Comparison of ENCODE assay signal across 8 cellular contexts in genomic region chr11:65095974-65096806, GRCh38. TPM values are rescaled to one million over a fixed set of nuclear protein-coding genes. Genes with fewer than 3 reads are reported as not detected.
DNase-seq lines count a peak whose midpoint lies in the region; ATAC-seq, FAIRE-seq and TF ChIP-seq lines count a peak whose summit lies in the region.

TSS of gene VPS51 (plus strand) at chr11:65096214. CDS start at chr11:65096251, 37 bp downstream.

- H3F3A ChIP-seq in smooth muscle cell (ENCODE audit: low read depth): no peaks in the 10 kb centered on the region

- peak within 1 kb of the TSS; percentile 99 for H3K27ac Mint-ChIP-seq in WTC11

- peak within 1 kb of the TSS; percentile 82 for H3K27ac ChIP-seq in A673 (ENCODE audit: low read depth, low read length, poor library complexity, severe bottlenecking)
- H3K27ac ChIP-seq in smooth muscle cell (ENCODE audit: low read depth): peak within 1 kb of the TSS; percentile 72

- peaks cover 3% of the 10 kb centered on the region for H3K36me3 ChIP-seq in A673 (ENCODE audit: insufficient read depth, low read length, poor library complexity, severe bottlenecking)
- H3K36me3 ChIP-seq in bronchial epithelial cell (ENCODE audit: control insufficient read depth, insufficient read depth, low read length): peaks cover 4% of the 10 kb centered on the region
- H3K36me3 ChIP-seq in smooth muscle cell (ENCODE audit: low read depth): no peaks in the 10 kb centered on the region

- no peaks in the 10 kb centered on the region for H3K27me3 Mint-ChIP-seq in WTC11 (ENCODE audit: low read depth)

- peaks cover 6% of the 10 kb centered on the region for H3K4me1 Mint-ChIP-seq in WTC11

- ATAC-seq in GM18868 (IDR thresholded peaks at IDR 0.05; ENCODE audit: unreplicated experiment) (peak; percentile 83), HG03108 (IDR thresholded peaks at IDR 0.05; ENCODE audit: unreplicated experiment) (peak; percentile 83), WTC11 (peak; percentile 98)

- H3K4me2 ChIP-seq in smooth muscle cell: peak within 1 kb of the TSS; percentile 97

- POLR2A ChIA-PET in A673 (lab: Charles Lee; ENCODE audit: low non-redundant PET) (no interaction called here), WTC11 (lab: Charles Lee) (interaction anchor here (0.6 to 1.6 kb wide), 6 partner anchors 15 to 912 kb away, joined by 3 to 9 read pairs (median 4); partner anchors contain the start of genes BATF2, FAU, MRPL49 and TM7SF2)

- H3K4me3 Mint-ChIP-seq in WTC11: peak within 1 kb of the TSS; percentile 90

- peaks cover 21% of the 10 kb centered on the region for H3K79me2 ChIP-seq in smooth muscle cell (ENCODE audit: low read depth)

- H3K9me3 ChIP-seq in A673 (ENCODE audit: low read depth, low read length, poor library complexity, severe bottlenecking): no peaks in the 10 kb centered on the region
- H3K9me3 ChIP-seq in smooth muscle cell (replicated peaks; ENCODE audit: low read depth): no peaks in the 10 kb centered on the region

- intact Hi-C loops in A673 (cut with micrococcal nuclease; ENCODE audit: unreplicated experiment): no loop called here

- peaks cover 4% of the 10 kb centered on the region for H4K20me1 ChIP-seq in smooth muscle cell (ENCODE audit: low read depth)

- no peak for FAIRE-seq in bronchial epithelial cell (lab: Jason Lieb, UNC)

- no peak within 1 kb of the TSS for H2AFZ ChIP-seq in smooth muscle cell (ENCODE audit: low read depth)

- WGBS in smooth muscle cell (ENCODE audit: low lambda C conversion rate): 2% methylated on average over 39 of the region's 52 CpGs

- no peaks in the 10 kb centered on the region for H3K27me3 ChIP-seq in A673 (replicated peaks; ENCODE audit: insufficient read depth, low read depth, low read length, poor library complexity)
- H3K27me3 ChIP-seq in bronchial epithelial cell (ENCODE audit: control insufficient read depth, insufficient read depth, low read length): no peaks in the 10 kb centered on the region
- H3K27me3 ChIP-seq in smooth muscle cell (ENCODE audit: low read depth): no peaks in the 10 kb centered on the region

- BruUV-seq in A673 (replicated peaks; lab: Mats Ljungman, UMichigan): no TSS peak

- no peaks in the 10 kb centered on the region for H3K9me3 Mint-ChIP-seq in WTC11

- CTCF ChIA-PET in A673 (lab: Charles Lee): no interaction called here
- CTCF ChIA-PET in WTC11 (lab: Charles Lee): interaction anchor here (0.6 to 9.9 kb wide), 7 partner anchors 15 to 371 kb away, joined by 3 to 104 read pairs (median 3); partner anchors contain the start of genes ARL2, SNX15, TM7SF2 and ZNHIT2

- H3K36me3 Mint-ChIP-seq in WTC11: peaks cover 8% of the 10 kb centered on the region

- TF ChIP-seq CTCF in A673 (conservative IDR thresholded peaks at IDR 0.05; ENCODE audit: low read depth, low read length) (no peak), WTC11 (IDR thresholded peaks at IDR 0.05) (no peak), bronchial epithelial cell (IDR thresholded peaks at IDR 0.05; ENCODE audit: insufficient read depth, low read length, severe bottlenecking) (no peak), smooth muscle cell (IDR thresholded peaks at IDR 0.05; ENCODE audit: borderline replicate concordance, insufficient read depth, poor library complexity, severe bottlenecking) (no peak)

- H3K4me1 ChIP-seq in A673 (ENCODE audit: insufficient read depth, low read length, poor library complexity, severe bottlenecking): peaks cover 5% of the 10 kb centered on the region
- H3K4me1 ChIP-seq in smooth muscle cell (ENCODE audit: low read depth): peaks cover 5% of the 10 kb centered on the region

- H3K9ac ChIP-seq in smooth muscle cell (ENCODE audit: low read depth): peak within 1 kb of the TSS; percentile 90

- DNase-seq in A673 (ENCODE audit: low spot score) (peak; percentile 96), NCI-H2227 (lab: John Stamatoyannopoulos, UW; ENCODE audit: unreplicated experiment) (peak; percentile 93), WTC11 (ENCODE audit: low spot score) (peak; percentile 91), bronchial epithelial cell (ENCODE audit: low read depth) (peak; percentile 79), iPS-NIHi7 (ENCODE audit: extremely low spot score) (peak; percentile 94), smooth muscle cell (lab: John Stamatoyannopoulos, UW; ENCODE audit: unreplicated experiment) (peak; percentile 37)

- H3K4me3 ChIP-seq in A673 (ENCODE audit: low read depth, low read length, poor library complexity, severe bottlenecking): peak within 1 kb of the TSS; percentile 89
- H3K4me3 ChIP-seq in bronchial epithelial cell (ENCODE audit: low read depth, low read length): peak within 1 kb of the TSS; percentile 73
- H3K4me3 ChIP-seq in smooth muscle cell: peak within 1 kb of the TSS; percentile 99

TF ChIP-seq in WTC11, 78 proteins besides CTCF, POLR2A, EP300 and RAD21 (continues in another document):
- TF ChIP-seq NR2C2 (CRISPR knock-in tag; IDR thresholded peaks at IDR 0.05) (peak; percentile 91), ESRRA (CRISPR knock-in tag; IDR thresholded peaks at IDR 0.05; ENCODE audit: borderline replicate concordance) (peak; percentile 72; the same call in 1 of the 2 replicates), MAX (CRISPR knock-in tag; IDR thresholded peaks at IDR 0.05) (no peak; the same call in 1 of the 2 replicates), ZNF396 (CRISPR knock-in tag; IDR thresholded peaks at IDR 0.05; ENCODE audit: borderline replicate concordance) (no peak), ZNF532 (CRISPR knock-in tag; IDR thresholded peaks at IDR 0.05; ENCODE audit: borderline replicate concordance) (0 out of 2 replicates have a peak, but pooled peaks have one; percentile 46), SP1 (CRISPR knock-in tag; conservative IDR thresholded peaks at IDR 0.05) (peak; percentile 78), ARID4B (CRISPR knock-in tag; IDR thresholded peaks at IDR 0.05; ENCODE audit: borderline replicate concordance) (peak; percentile 91), ZNF671 (CRISPR knock-in tag; IDR thresholded peaks at IDR 0.05) (0 out of 2 replicates have a peak, but pooled peaks have one; percentile 22)

RNA-seq across cellular contexts. Expression of gene VPS51, which starts in this region (rescaled TPM):
- total RNA-seq in A673 (2021) (125 and 140 TPM in 2 replicates), WTC11 (2021) (122 to 136 TPM (median 123 TPM) in 3 replicates), bronchial epithelial cell (157 and 203 TPM in 2 replicates), smooth muscle cell (104 and 154 TPM in 2 replicates)
- 55.2 and 65.0 TPM in 2 replicates for polyA plus RNA-seq in smooth muscle cell

Comparison
In these comparisons a context has a peak if more than half of its experiments do, and no peak if none do; other contexts are left out.
1. Peak in every context shown above with its lines: DNase-seq, ATAC-seq, H3K4me3 ChIP-seq and H3K27ac ChIP-seq.
2. DNase-seq: peak in every context shown above with its lines; median percentile 96 in A673; 94 in iPS-NIHi7; 93 in NCI-H2227; 91 in WTC11; 79 in bronchial epithelial cell; 37 in smooth muscle cell.